10 cellular contexts compared by ENCODE assay signal in genomic region chr1:24946861-24947658, GRCh38. TPM values are rescaled to one million over a fixed set of nuclear protein-coding genes. Genes with fewer than 3 reads are reported as not detected.
DNase-seq lines count a peak whose midpoint lies in the region; ATAC-seq and TF ChIP-seq lines count a peak whose summit lies in the region.
"Had no signal": no experiment of that assay in that cellular context is flagged by ENCODE, and none has a peak within 500 bp of the region (broad histone marks: within the 10 kb centered on the region; RNA-seq: fewer than 3 reads in every experiment).

No MANE protein-coding gene starts in this region.

- H3F3A ChIP-seq in GM23248 (ENCODE audit: insufficient read depth) (no peaks in the 10 kb centered on the region), Loucy (ENCODE audit: low read depth) (no peaks in the 10 kb centered on the region)

- no peaks in the 10 kb centered on the region for H3K9me3 ChIP-seq in GM23248 (ENCODE audit: low read depth)
- H3K9me3 ChIP-seq in Loucy (ENCODE audit: insufficient read depth, low read depth, low read length): no peaks in the 10 kb centered on the region

- H4K20me1 ChIP-seq in GM23248 (ENCODE audit: insufficient read depth): no peaks in the 10 kb centered on the region
- peaks cover 10% of the 10 kb centered on the region for H4K20me1 ChIP-seq in Loucy (ENCODE audit: insufficient read depth, low read length, poor library complexity, severe bottlenecking)

- peak overlapping the region; percentile 10 for H3K27ac Mint-ChIP-seq in activated CD4-positive, alpha-beta memory T cell treated with anti-CD3 and anti-CD28 coated beads for 36 hours
- H3K27ac Mint-ChIP-seq in activated CD4-positive, alpha-beta memory T cell treated with anti-CD3 and anti-CD28 coated beads, Interleukin-2, amount 10 ng/mL, durations not matched to agents 7 days and 5 days: no peak overlapping the region
- peak overlapping the region; percentile 78 for H3K27ac Mint-ChIP-seq in stimulated activated memory B cell treated with anti-CD40 and anti-IgM and Interleukin-4, amounts not matched to agents 10 μg/mL and 1 μg/mL and 100 μg/mL, for 72 hours

- H3K4me3 Mint-ChIP-seq in activated CD4-positive, alpha-beta memory T cell treated with anti-CD3 and anti-CD28 coated beads for 36 hours: no peak overlapping the region
- no peak overlapping the region for H3K4me3 Mint-ChIP-seq in activated CD4-positive, alpha-beta memory T cell treated with anti-CD3 and anti-CD28 coated beads, Interleukin-2, amount 10 ng/mL, durations not matched to agents 7 days and 5 days
- peak overlapping the region; percentile 10 for H3K4me3 Mint-ChIP-seq in stimulated activated memory B cell treated with anti-CD40 and anti-IgM and Interleukin-4, amounts not matched to agents 10 μg/mL and 1 μg/mL and 100 μg/mL, for 72 hours

- ATAC-seq in stimulated activated memory B cell treated with anti-CD40 and anti-IgM and Interleukin-4, amounts not matched to agents 10 μg/mL and 1 μg/mL and 100 μg/mL, for 72 hours: peak; percentile 93

- H3K9me2 ChIP-seq in GM23248 (ENCODE audit: insufficient read depth) (no peaks in the 10 kb centered on the region), Loucy (replicated peaks; ENCODE audit: low read depth, low read length) (no peaks in the 10 kb centered on the region)

- intact Hi-C loops in activated CD4-positive, alpha-beta memory T cell treated with anti-CD3 and anti-CD28 coated beads for 36 hours (cut with micrococcal nuclease): no loop called here

- H3K4me1 ChIP-seq in GM23248 (ENCODE audit: insufficient read depth) (peaks cover 6% of the 10 kb centered on the region; the same call in 1 of the 2 replicates), Loucy (ENCODE audit: insufficient read depth, low read length, poor library complexity, severe bottlenecking) (peaks cover 28% of the 10 kb centered on the region)

- no peak overlapping the region for H3K4me2 ChIP-seq in GM23248 (ENCODE audit: unreplicated experiment)
- peak overlapping the region; percentile 28 for H3K4me2 ChIP-seq in Loucy (ENCODE audit: low read depth, low read length, poor library complexity, severe bottlenecking)

- H3K27me3 ChIP-seq in GM23248 (replicated peaks; ENCODE audit: insufficient read depth): no peaks in the 10 kb centered on the region
- no peaks in the 10 kb centered on the region for H3K27me3 ChIP-seq in Loucy (ENCODE audit: insufficient read depth, low read length, poor library complexity, severe bottlenecking)

- no peaks in the 10 kb centered on the region for H3K9me3 Mint-ChIP-seq in activated CD4-positive, alpha-beta memory T cell treated with anti-CD3 and anti-CD28 coated beads for 36 hours
- H3K9me3 Mint-ChIP-seq in activated CD4-positive, alpha-beta memory T cell treated with anti-CD3 and anti-CD28 coated beads, Interleukin-2, amount 10 ng/mL, durations not matched to agents 7 days and 5 days: no peaks in the 10 kb centered on the region
- H3K9me3 Mint-ChIP-seq in stimulated activated memory B cell treated with anti-CD40 and anti-IgM and Interleukin-4, amounts not matched to agents 10 μg/mL and 1 μg/mL and 100 μg/mL, for 72 hours: no peaks in the 10 kb centered on the region

- no peak overlapping the region for H3K27ac ChIP-seq in GM23248

- peaks cover 41% of the 10 kb centered on the region for H3K4me1 Mint-ChIP-seq in activated CD4-positive, alpha-beta memory T cell treated with anti-CD3 and anti-CD28 coated beads for 36 hours (ENCODE audit: low read depth)
- peaks cover 77% of the 10 kb centered on the region for H3K4me1 Mint-ChIP-seq in activated CD4-positive, alpha-beta memory T cell treated with anti-CD3 and anti-CD28 coated beads, Interleukin-2, amount 10 ng/mL, durations not matched to agents 7 days and 5 days
- peaks cover 81% of the 10 kb centered on the region for H3K4me1 Mint-ChIP-seq in stimulated activated memory B cell treated with anti-CD40 and anti-IgM and Interleukin-4, amounts not matched to agents 10 μg/mL and 1 μg/mL and 100 μg/mL, for 72 hours

- in situ Hi-C loops in GM23248 (cut with MboI): no loop called here

- H3K9ac ChIP-seq in GM23248 (no peak overlapping the region), Loucy (ENCODE audit: low read depth, low read length, poor library complexity, severe bottlenecking) (no peak overlapping the region)

- CTCF ChIA-PET in activated CD4-positive, alpha-beta memory T cell treated with anti-CD3 and anti-CD28 coated beads for 36 hours (lab: Charles Lee): interaction anchor here (0.7 to 2.2 kb wide), 5 partner anchors 11 to 90 kb away, joined by 3 to 11 read pairs (median 4); no protein-coding TSS in a partner anchor
- CTCF ChIA-PET in activated CD4-positive, alpha-beta memory T cell treated with anti-CD3 and anti-CD28 coated beads, Interleukin-2, amount 10 ng/mL, durations not matched to agents 7 days and 5 days (lab: Charles Lee): interaction anchor here (0.6 to 2.3 kb wide), 5 partner anchors 14 to 153 kb away, joined by 3 to 12 read pairs (median 8); partner anchors contain the start of gene RUNX3

- H3K36me3 Mint-ChIP-seq in activated CD4-positive, alpha-beta memory T cell treated with anti-CD3 and anti-CD28 coated beads for 36 hours: peaks cover 20% of the 10 kb centered on the region
- peaks cover 60% of the 10 kb centered on the region for H3K36me3 Mint-ChIP-seq in activated CD4-positive, alpha-beta memory T cell treated with anti-CD3 and anti-CD28 coated beads, Interleukin-2, amount 10 ng/mL, durations not matched to agents 7 days and 5 days (ENCODE audit: low read depth)
- H3K36me3 Mint-ChIP-seq in stimulated activated memory B cell treated with anti-CD40 and anti-IgM and Interleukin-4, amounts not matched to agents 10 μg/mL and 1 μg/mL and 100 μg/mL, for 72 hours: peaks cover 27% of the 10 kb centered on the region

- H2AFZ ChIP-seq in GM23248 (no peak overlapping the region), Loucy (ENCODE audit: low read length) (no peak overlapping the region)

- 80% methylated on average over 13 of the region's 13 CpGs for WGBS in GM23248 (ENCODE audit: low coverage in 1 of 2, low lambda C conversion rate in 2 of 2, missing lambda C conversion rate in 2 of 2), 2 experiments

- no peak overlapping the region for H3K4me3 ChIP-seq in GM23248
- no peak overlapping the region for H3K4me3 ChIP-seq in Loucy (ENCODE audit: low read length, poor library complexity, severe bottlenecking)

- no peak for TF ChIP-seq CTCF in Loucy (conservative IDR thresholded peaks at IDR 0.05; ENCODE audit: low read length)

- DNase-seq in activated CD4-positive, alpha-beta memory T cell treated with anti-CD3 and anti-CD28 coated beads for 36 hours: peak; percentile 43
- no peak for DNase-seq in activated CD4-positive, alpha-beta memory T cell treated with anti-CD3 and anti-CD28 coated beads, Interleukin-2, amount 10 ng/mL, durations not matched to agents 7 days and 5 days
- DNase-seq in GM23248 (peak; percentile 71), superior temporal gyrus (ENCODE audit: extremely low spot score) (no peak), NCI-H1930 (lab: John Stamatoyannopoulos, UW) (no peak), KG1 (lab: John Stamatoyannopoulos, UW) (no peak)
- DNase-seq: hippocampal formation, MM.1S had no signal

- no peaks in the 10 kb centered on the region for H3K36me3 ChIP-seq in GM23248 (ENCODE audit: low read depth)
- no peaks in the 10 kb centered on the region; the same call in 1 of the 2 replicates for H3K36me3 ChIP-seq in Loucy (ENCODE audit: insufficient read depth, low read length)

- H3K79me2 ChIP-seq in GM23248 (ENCODE audit: insufficient read depth) (no peaks in the 10 kb centered on the region), Loucy (ENCODE audit: insufficient read depth, low read length) (peaks cover 94% of the 10 kb centered on the region; the same call in 1 of the 2 replicates)

- no peaks in the 10 kb centered on the region for H3K27me3 Mint-ChIP-seq in activated CD4-positive, alpha-beta memory T cell treated with anti-CD3 and anti-CD28 coated beads for 36 hours
- no peaks in the 10 kb centered on the region for H3K27me3 Mint-ChIP-seq in activated CD4-positive, alpha-beta memory T cell treated with anti-CD3 and anti-CD28 coated beads, Interleukin-2, amount 10 ng/mL, durations not matched to agents 7 days and 5 days
- no peaks in the 10 kb centered on the region for H3K27me3 Mint-ChIP-seq in stimulated activated memory B cell treated with anti-CD40 and anti-IgM and Interleukin-4, amounts not matched to agents 10 μg/mL and 1 μg/mL and 100 μg/mL, for 72 hours

- POLR2A ChIA-PET in activated CD4-positive, alpha-beta memory T cell treated with anti-CD3 and anti-CD28 coated beads for 36 hours (lab: Charles Lee): interaction anchor here (0.9 to 1.1 kb wide), 2 partner anchors 18 to 90 kb away, joined by 3 read pairs; partner anchors contain the start of gene RUNX3
- POLR2A ChIA-PET in activated CD4-positive, alpha-beta memory T cell treated with anti-CD3 and anti-CD28 coated beads, Interleukin-2, amount 10 ng/mL, durations not matched to agents 7 days and 5 days (lab: Charles Lee): interaction anchor here (0.7 to 2.3 kb wide), 7 partner anchors 10 to 75 kb away, joined by 3 to 11 read pairs (median 4); no protein-coding TSS in a partner anchor

RNA-seq across cellular contexts. Expression of gene RUNX3, which starts 17.0 kb away (rescaled TPM):
- total RNA-seq in activated CD4-positive, alpha-beta memory T cell treated with anti-CD3 and anti-CD28 coated beads for 36 hours: 100 to 1,000 TPM; 153 to 155 TPM
- 100 to 1,000 TPM; 177 to 183 TPM for total RNA-seq in activated CD4-positive, alpha-beta memory T cell treated with anti-CD3 and anti-CD28 coated beads, Interleukin-2, amount 10 ng/mL, durations not matched to agents 7 days and 5 days
- total RNA-seq in GM23248 (2014; rRNA removed; shearing (Covaris generic)): 0.43 and 2.7 TPM in 2 replicates
- 1.3 and 1.4 TPM in 2 replicates for polyA plus RNA-seq in GM23248 (2016; fragmentation: Nextera tagmentation; extraction: Ambion mirVana)

Comparison
In these comparisons a context has a peak if more than half of its experiments do, and no peak if none do; other contexts are left out.
1. DNase-seq: peak in activated CD4-positive, alpha-beta memory T cell treated with anti-CD3 and anti-CD28 coated beads for 36 hours (single experiment) and GM23248 (single experiment); none in activated CD4-positive, alpha-beta memory T cell treated with anti-CD3 and anti-CD28 coated beads, Interleukin-2, amount 10 ng/mL, durations not matched to agents 7 days and 5 days (single experiment), superior temporal gyrus (single experiment), NCI-H1930 (0 of 2) and KG1 (single experiment).
2. RNA of gene RUNX3, which starts 17.0 kb away (total RNA-seq): 177 to 183 TPM in activated CD4-positive, alpha-beta memory T cell treated with anti-CD3 and anti-CD28 coated beads, Interleukin-2, amount 10 ng/mL, durations not matched to agents 7 days and 5 days and 153 to 155 TPM in activated CD4-positive, alpha-beta memory T cell treated with anti-CD3 and anti-CD28 coated beads for 36 hours; 0.43 to 2.7 TPM in GM23248; every median in the first group is over 10 times any median in the second.